In genomic region chr1:64215576-64215975, GRCh38 we compare ENCODE assay signal across 29 cellular contexts. TPM values are rescaled to one million over a fixed set of nuclear protein-coding genes. Genes with fewer than 3 reads are reported as not detected.
DNase-seq lines count a peak whose midpoint lies in the region; ATAC-seq and TF ChIP-seq lines count a peak whose summit lies in the region.
"Had no signal": no experiment of that assay in that cellular context is flagged by ENCODE, and none has a peak within 500 bp of the region (broad histone marks: within the 10 kb centered on the region; RNA-seq: fewer than 3 reads in every experiment).

No MANE protein-coding gene starts in this region.

- TF ChIP-seq CTCF in Caco-2 (IDR thresholded peaks at IDR 0.05; ENCODE audit: insufficient read depth in 1 of 2, low read depth in 1 of 2, low read length in 1 of 2, severe bottlenecking in 1 of 2, unreplicated experiment in 1 of 2), result no peak

- ATAC-seq in HG02623 (IDR thresholded peaks at IDR 0.05; ENCODE audit: unreplicated experiment), result no peak
- ATAC-seq: left cardiac atrium, T-cell had no signal

- no peaks in the 10 kb centered on the region for H3K36me3 ChIP-seq in Caco-2 (ENCODE audit: control insufficient read depth, insufficient read depth, low read length)
- H3K36me3 ChIP-seq: SJCRH30 had no signal

- POLR2A ChIA-PET in Caco-2 (lab: Charles Lee), result no interaction called here

- H3K9me3 Mint-ChIP-seq in Caco-2 (ENCODE audit: unreplicated experiment), result no peaks in the 10 kb centered on the region
- H3K9me3 Mint-ChIP-seq: activated CD4-positive, alpha-beta memory T cell treated with anti-CD3 and anti-CD28 coated beads, Interleukin-2, amount 10 ng/mL, durations not matched to agents 7 days and 5 days; activated T-helper 2 cell treated with anti-CD3 and anti-CD28 coated beads, Interferon-gamma antibody, Interleukin-2, Interleukin-4, amounts not matched to agents 10 μg/mL and 5 μg/mL and 100 μg/mL, durations not matched to agents 14 hours and 24 hours and 36 hours; dendritic cell treated with granulocyte-macrophage colony-stimulating factor and Interleukin-4, amounts not matched to agents 40 ng/mL and 50 ng/mL, for 4 days; memory B cell; T-cell had no signal

- no peak overlapping the region for H3K4me3 Mint-ChIP-seq in Caco-2 (ENCODE audit: unreplicated experiment)
- H3K4me3 Mint-ChIP-seq: activated CD4-positive, alpha-beta memory T cell treated with anti-CD3 and anti-CD28 coated beads, Interleukin-2, amount 10 ng/mL, durations not matched to agents 7 days and 5 days; activated naive CD8-positive, alpha-beta T cell; CD14-positive monocyte; dendritic cell treated with granulocyte-macrophage colony-stimulating factor and Interleukin-4, amounts not matched to agents 40 ng/mL and 50 ng/mL, for 4 days; memory B cell; T-cell had no signal

- H3K27me3 Mint-ChIP-seq in Caco-2 (ENCODE audit: insufficient read depth, unreplicated experiment), result peaks cover 6% of the 10 kb centered on the region
- H3K27me3 Mint-ChIP-seq: dendritic cell treated with granulocyte-macrophage colony-stimulating factor and Interleukin-4, amounts not matched to agents 40 ng/mL and 50 ng/mL, for 4 days had no signal

- CTCF ChIA-PET in Caco-2 (lab: Charles Lee), result no interaction called here

- no peaks in the 10 kb centered on the region for H3K4me1 ChIP-seq in Caco-2
- H3K4me1 ChIP-seq: SJCRH30 had no signal

- no peaks in the 10 kb centered on the region for H3K9me3 ChIP-seq in Caco-2
- H3K9me3 ChIP-seq: SJCRH30 had no signal

- no peak overlapping the region for H3K4me3 ChIP-seq in Caco-2 (ENCODE audit: low read depth, low read length)
- H3K4me3 ChIP-seq: SJCRH30, skin epidermis had no signal

- BruUV-seq in Caco-2 (replicated peaks; lab: Mats Ljungman, UMichigan), result no TSS peak

- H3K4me1 Mint-ChIP-seq in Caco-2 (ENCODE audit: low read depth, unreplicated experiment), result no peaks in the 10 kb centered on the region
- H3K4me1 Mint-ChIP-seq: activated CD4-positive, alpha-beta memory T cell treated with anti-CD3 and anti-CD28 coated beads, Interleukin-2, amount 10 ng/mL, durations not matched to agents 7 days and 5 days; memory B cell; T-cell had no signal

- H3K27me3 ChIP-seq in Caco-2 (replicated peaks; ENCODE audit: control insufficient read depth, insufficient read depth, low read length), result no peaks in the 10 kb centered on the region
- H3K27me3 ChIP-seq: SJCRH30 had no signal

- intact Hi-C loops in Caco-2 (cut with micrococcal nuclease; ENCODE audit: unreplicated experiment), result no loop called here

- H3K27ac Mint-ChIP-seq in Caco-2 (ENCODE audit: unreplicated experiment), result no peak overlapping the region
- H3K27ac Mint-ChIP-seq: activated CD4-positive, alpha-beta memory T cell treated with anti-CD3 and anti-CD28 coated beads, Interleukin-2, amount 10 ng/mL, durations not matched to agents 7 days and 5 days; activated naive CD8-positive, alpha-beta T cell; activated T-helper 2 cell treated with anti-CD3 and anti-CD28 coated beads, Interferon-gamma antibody, Interleukin-2, Interleukin-4, amounts not matched to agents 10 μg/mL and 5 μg/mL and 100 μg/mL, durations not matched to agents 14 hours and 24 hours and 36 hours; CD14-positive monocyte; dendritic cell treated with granulocyte-macrophage colony-stimulating factor and Interleukin-4, amounts not matched to agents 40 ng/mL and 50 ng/mL, for 4 days; memory B cell; T-cell had no signal

- DNase-seq in Daoy (ENCODE audit: low read depth), result peak; percentile 29
- DNase-seq in NCI-H1105 (lab: John Stamatoyannopoulos, UW), result peak; percentile 57
- peak; percentile 23 for DNase-seq in NCI-H69 (lab: John Stamatoyannopoulos, UW)
- DNase-seq in kidney tubule cell (ENCODE audit: low spot score), result peak; percentile 96
- DNase-seq in iPS-NIHi7 (ENCODE audit: extremely low spot score), result no peak
- DNase-seq in Caco-2, result no peak
- no peak for DNase-seq in SW480 (ENCODE audit: low spot score)
- DNase-seq: activated CD4-positive, alpha-beta memory T cell treated with anti-CD3 and anti-CD28 coated beads, Interleukin-2, amount 10 ng/mL, durations not matched to agents 7 days and 5 days; activated CD4-positive, CD25-positive, alpha-beta regulatory T cell treated with anti-CD3 and anti-CD28 coated beads, Interleukin-2, amount 50 U/mL, for 72 hours; aorta; caudate nucleus; GF-D8; GOT3; left cardiac atrium; MV-4-11; NCI-H2081 treated with DMSO at 0.1 percent for 48 hours; NCI-H82; SJCRH30; T-cell had no signal

- no peaks in the 10 kb centered on the region for H3K36me3 Mint-ChIP-seq in Caco-2 (ENCODE audit: insufficient read depth, unreplicated experiment)
- H3K36me3 Mint-ChIP-seq: activated naive CD8-positive, alpha-beta T cell; CD14-positive monocyte; memory B cell; T-cell had no signal

RNA-seq across cellular contexts. Expression of gene UBE2U, which starts 12.2 kb away (rescaled TPM):
- not detected in 2 replicates for total RNA-seq in Daoy (2014; rRNA removed; shearing (Covaris generic))
- not detected in 2 replicates for total RNA-seq in Caco-2 (2022)
- total RNA-seq: activated CD4-positive, alpha-beta memory T cell treated with anti-CD3 and anti-CD28 coated beads, Interleukin-2, amount 10 ng/mL, durations not matched to agents 7 days and 5 days; activated T-helper 2 cell treated with anti-CD3 and anti-CD28 coated beads, Interferon-gamma antibody, Interleukin-2, Interleukin-4, amounts not matched to agents 10 μg/mL and 5 μg/mL and 100 μg/mL, durations not matched to agents 14 hours and 24 hours and 36 hours; aorta; fibroblast of lung; left cardiac atrium; myocyte; pulmonary artery endothelial cell; SJCRH30; T-cell had no signal

Comparison
In these comparisons a context has a peak if more than half of its experiments do, and no peak if none do; other contexts are left out.
1. DNase-seq: peak in Daoy (single experiment), NCI-H1105 (single experiment), NCI-H69 (single experiment) and kidney tubule cell (single experiment); none in iPS-NIHi7 (single experiment), Caco-2 (0 of 2) and SW480 (single experiment).